Comparison of ENCODE assay signal across 13 cellular contexts in the genomic region with DNA sequence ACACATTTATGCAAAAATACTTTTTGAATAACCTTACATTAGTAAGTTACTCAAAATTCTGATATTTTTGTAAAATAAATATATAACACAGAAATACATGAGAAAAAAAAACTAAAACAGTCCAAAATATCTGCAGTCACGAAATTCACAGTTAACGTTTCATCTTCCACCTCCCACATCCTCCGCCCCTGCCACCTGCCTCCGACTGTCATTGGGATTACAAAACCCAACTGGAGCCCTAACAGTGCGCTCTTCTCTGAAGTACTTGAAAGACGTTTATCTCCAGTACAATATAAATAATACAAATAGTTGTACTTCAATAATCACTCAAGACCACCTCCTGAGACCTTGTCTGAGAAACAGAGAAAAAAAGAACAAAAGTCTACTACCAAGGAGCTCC.
DNase-seq lines count a peak whose midpoint lies in the region; ATAC-seq and FAIRE-seq lines count a peak whose summit lies in the region.
"Had no signal": no experiment of that assay in that cellular context is flagged by ENCODE, and none has a peak within 500 bp of the region (broad histone marks: within the 10 kb centered on the region; RNA-seq: fewer than 3 reads in every experiment).

No MANE protein-coding gene starts in this region.

- peak; percentile 46 for DNase-seq in LHCN-M2 (ENCODE audit: low read depth)
- DNase-seq in NCI-H2227 (lab: John Stamatoyannopoulos, UW; ENCODE audit: unreplicated experiment): peak; percentile 57
- DNase-seq in frontal cortex (ENCODE audit: low spot score in 2 of 2): no peak
- peak; percentile 67 for DNase-seq in putamen (ENCODE audit: low spot score)
- DNase-seq in GM19238 (ENCODE audit: insufficient read length, low spot score): no peak
- DNase-seq: H7, KBM-7, NCI-H2029, PC-9, SK-N-SH, T-helper 1 cell had no signal

- FAIRE-seq in frontal cortex (lab: Jason Lieb, UNC): peak; percentile 8

- ATAC-seq in HG03097 (IDR thresholded peaks at IDR 0.05; ENCODE audit: low FRiP score, unreplicated experiment) (no peak), GM21360 (IDR thresholded peaks at IDR 0.05; ENCODE audit: unreplicated experiment) (no peak)

Comparison
In these comparisons a context has a peak if more than half of its experiments do, and no peak if none do; other contexts are left out.
1. DNase-seq: peak in LHCN-M2 (single experiment), NCI-H2227 (single experiment) and putamen (single experiment); none in frontal cortex (0 of 2) and GM19238 (single experiment).